Comparison of ENCODE assay signal across 25 cellular contexts in the genomic region with DNA sequence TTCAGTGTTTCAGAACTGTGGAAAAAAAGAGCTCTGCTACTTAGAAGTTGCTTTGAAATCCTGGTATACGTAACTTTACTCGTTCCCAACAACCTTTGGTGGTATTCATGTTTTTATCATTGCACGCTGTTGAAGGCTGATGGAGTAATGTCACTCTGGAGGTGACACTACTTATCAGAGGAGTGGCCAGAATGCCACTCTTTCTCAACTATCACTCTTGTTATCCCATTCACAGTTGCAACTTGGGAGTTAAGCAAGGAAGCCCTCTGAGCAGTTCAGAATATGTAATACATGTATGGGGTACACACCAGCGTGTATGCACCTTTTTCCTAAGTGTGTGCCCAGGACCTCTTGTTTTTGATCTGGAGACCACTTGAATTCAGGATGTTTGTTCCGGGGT.
"Had no signal": no experiment of that assay in that cellular context is flagged by ENCODE, and none has a peak within 500 bp of the region (broad histone marks: within the 10 kb centered on the region; RNA-seq: fewer than 3 reads in every experiment).

No MANE protein-coding gene starts in this region.

- H3K27ac ChIP-seq: dorsolateral prefrontal cortex, esophagus muscularis mucosa, foreskin keratinocyte, gastroesophageal sphincter, lower lobe of right lung, ovary, psoas muscle, testis, tibial artery had no signal

- H3K4me1 ChIP-seq: psoas muscle, testis had no signal

- H3K36me3 ChIP-seq: esophagus muscularis mucosa, gastroesophageal sphincter, lower lobe of right lung, ovary, tibial artery had no signal

- H3K9me3 ChIP-seq: esophagus muscularis mucosa, gastroesophageal sphincter, lower lobe of right lung, ovary, psoas muscle, testis, tibial artery had no signal

- H3K27me3 ChIP-seq: dorsolateral prefrontal cortex, esophagus muscularis mucosa, foreskin keratinocyte, gastroesophageal sphincter, ovary, testis, tibial artery had no signal

- ATAC-seq: foreskin keratinocyte; gastroesophageal sphincter; left lobe of liver; naive thymus-derived CD8-positive, alpha-beta T cell; psoas muscle; sciatic nerve; stimulated activated effector memory CD8-positive, alpha-beta T cell treated with anti-CD3 and anti-CD28 coated beads, Interleukin-12 subunit alpha, Interleukin-12 subunit beta, amount 100 ng/mL, for 72 hours had no signal

- DNase-seq: central memory CD4-positive, alpha-beta T cell; dorsolateral prefrontal cortex; effector CD4-positive, alpha-beta T cell; foreskin keratinocyte; glutamatergic neuron; lower lobe of right lung; naive thymus-derived CD8-positive, alpha-beta T cell; occipital lobe; ovary; posterior cingulate gyrus; psoas muscle; retina; stimulated activated CD4-positive, alpha-beta T cell treated with anti-CD3 and anti-CD28 coated beads, Interleukin-12 subunit alpha, Interleukin-12 subunit beta, amount 100 ng/mL, for 4 hours; stimulated activated CD4-positive, alpha-beta T cell treated with anti-CD3 and anti-CD28 coated beads, Interleukin-2, amount 100 ng/mL, for 24 hours; stimulated activated CD4-positive, alpha-beta T cell treated with anti-CD3 and anti-CD28 coated beads, Interleukin-4, amount 100 ng/mL, for 24 hours; stimulated activated naive CD4-positive, alpha-beta T cell treated with Interleukin-2 at 50 U/mL for 16 hours; substantia nigra; testis; tibial artery had no signal

- H3K4me3 ChIP-seq: dorsolateral prefrontal cortex, esophagus muscularis mucosa, gastroesophageal sphincter, lower lobe of right lung, ovary, psoas muscle, smooth muscle cell, testis, tibial artery had no signal
